Comparison of ENCODE assay signal across 15 cellular contexts in genomic region chr9:136670571-136671253, GRCh38. TPM values are rescaled to one million over a fixed set of nuclear protein-coding genes. Genes with fewer than 3 reads are reported as not detected.
A peak's percentile ranks its signal among the peaks of the same experiment; 100 is the strongest.
DNase-seq lines count a peak whose midpoint lies in the region; ATAC-seq lines count a peak whose summit lies in the region.
"Had no signal": no experiment of that assay in that cellular context is flagged by ENCODE, and none has a peak within 500 bp of the region (broad histone marks: within the 10 kb centered on the region; RNA-seq: fewer than 3 reads in every experiment).

No MANE protein-coding gene starts in this region.

- no peak overlapping the region for H3K4me3 ChIP-seq in right cardiac atrium (ENCODE audit: low read length)
- H3K4me3 ChIP-seq in duodenal mucosa (ENCODE audit: low read depth in 1 of 2, low read length in 2 of 2), result peak overlapping the region in 1 of 2 donors; percentile 16
- H3K4me3 ChIP-seq in SJCRH30, result no peak overlapping the region
- H3K4me3 ChIP-seq: body of pancreas, Peyer's patch, SJSA1 had no signal

- H3K27ac ChIP-seq in right cardiac atrium (ENCODE audit: low read length), result peak overlapping the region; percentile 0
- peak overlapping the region; percentile 20 for H3K27ac ChIP-seq in duodenal mucosa (ENCODE audit: low read depth, low read length)
- no peak overlapping the region for H3K27ac ChIP-seq in SJCRH30
- H3K27ac ChIP-seq: body of pancreas, SJSA1 had no signal

- H3K9me3 ChIP-seq in right cardiac atrium (ENCODE audit: control insufficient read depth, low read length), result no peaks in the 10 kb centered on the region
- H3K9me3 ChIP-seq in duodenal mucosa (ENCODE audit: control insufficient read depth in 1 of 2, low read length in 2 of 2), result no peaks in the 10 kb centered on the region
- no peaks in the 10 kb centered on the region for H3K9me3 ChIP-seq in SJCRH30 (replicated peaks)
- H3K9me3 ChIP-seq: body of pancreas, Peyer's patch, SJSA1 had no signal

- H3K27me3 ChIP-seq in right cardiac atrium (ENCODE audit: control insufficient read depth, insufficient read depth) (no peaks in the 10 kb centered on the region), duodenal mucosa (ENCODE audit: control insufficient read depth in 1 of 2, insufficient read depth in 2 of 2, low read length in 2 of 2) (peaks cover 16 to 27% of the 10 kb centered on the region in 2 donors), SJCRH30 (peaks cover 45% of the 10 kb centered on the region)
- H3K27me3 ChIP-seq: body of pancreas had no signal

- 59% methylated on average over 37 of the region's 37 CpGs for WGBS in right cardiac atrium

- intact Hi-C loops in right cardiac atrium (cut with DNase I) (no loop called here), left ventricle myocardium superior (cut with micrococcal nuclease) (no loop called here)

- ATAC-seq in right cardiac atrium (no peak), left ventricle myocardium superior (no peak)

- peaks cover 4 to 20% of the 10 kb centered on the region in 2 donors for H3K36me3 ChIP-seq in duodenal mucosa (ENCODE audit: control insufficient read depth in 1 of 2, insufficient read depth in 2 of 2, low read length in 2 of 2)
- no peaks in the 10 kb centered on the region for H3K36me3 ChIP-seq in SJCRH30
- H3K36me3 ChIP-seq: SJSA1 had no signal

- no peak overlapping the region for H3K9ac ChIP-seq in duodenal mucosa (ENCODE audit: low read depth in 1 of 2, low read length in 2 of 2)

- peak in 1 of 3 donors; percentile 33 for DNase-seq in right cardiac atrium
- no peak for DNase-seq in left ventricle myocardium superior
- peak; percentile 48 to 50 for DNase-seq in lung microvascular endothelial cell (ENCODE audit: low read depth in 2 of 2)
- no peak for DNase-seq in MV-4-11 (lab: John Stamatoyannopoulos, UW)
- DNase-seq in SJCRH30, result no peak
- DNase-seq in NCI-H1092 treated with DMSO at 0.1 percent for 48 hours (lab: John Stamatoyannopoulos, UW), result no peak
- DNase-seq: foreskin melanocyte, IMR-90, islet precursor cell, NCI-H146 had no signal

- no peaks in the 10 kb centered on the region for H3K4me1 ChIP-seq in right cardiac atrium (ENCODE audit: control insufficient read depth, insufficient read depth, low read length)
- H3K4me1 ChIP-seq in duodenal mucosa (ENCODE audit: control insufficient read depth in 1 of 2, insufficient read depth in 2 of 2, low read length in 2 of 2), result peaks cover 11 to 27% of the 10 kb centered on the region in 2 donors
- peaks cover 21% of the 10 kb centered on the region for H3K4me1 ChIP-seq in SJCRH30

RNA-seq across cellular contexts. Expression of gene EGFL7, which starts 8.0 kb away (rescaled TPM):
- total RNA-seq in right cardiac atrium, result 100 to 1,000 TPM in 1 of 4 donors, 10 to 100 TPM in 3; 73.3 to 148 (median 83.0) TPM
- polyA plus RNA-seq in right cardiac atrium, result 113 TPM
- total RNA-seq in left ventricle myocardium superior, result 63.8 TPM
- total RNA-seq in lung microvascular endothelial cell, result 330 and 384 TPM in 2 replicates
- 0.71 and 0.81 TPM in 2 replicates for total RNA-seq in SJCRH30 (2014; rRNA removed; shearing (Covaris generic))
- polyA plus RNA-seq: CD4-positive, CD25-positive, alpha-beta regulatory T cell had no signal

RNA-seq across cellular contexts. Expression of gene AGPAT2, which starts 16.5 kb away (rescaled TPM):
- total RNA-seq in right cardiac atrium (10 to 100 TPM; 63.0 to 92.0 (median 70.2) TPM), left ventricle myocardium superior (53.8 TPM), lung microvascular endothelial cell (18.8 and 41.0 TPM in 2 replicates)
- 149 TPM for polyA plus RNA-seq in right cardiac atrium
- total RNA-seq in SJCRH30 (2014; rRNA removed; shearing (Covaris generic)), result 11.2 and 11.8 TPM in 2 replicates

RNA-seq across cellular contexts. Expression of gene DIPK1B, which starts 41.7 kb away (rescaled TPM):
- 10 to 100 TPM; 34.2 to 40.8 (median 36.4) TPM for total RNA-seq in right cardiac atrium
- 42.7 TPM for polyA plus RNA-seq in right cardiac atrium
- 22.3 TPM for total RNA-seq in left ventricle myocardium superior
- 64.7 and 91.1 TPM in 2 replicates for total RNA-seq in lung microvascular endothelial cell
- total RNA-seq in SJCRH30 (2014; rRNA removed; shearing (Covaris generic)), result 5.0 and 6.1 TPM in 2 replicates
- total RNA-seq: SJSA1 had no signal

Comparison
In these comparisons a context has a peak if more than half of its experiments do, and no peak if none do; other contexts are left out.
1. DNase-seq: peak in lung microvascular endothelial cell (2 of 2); none in left ventricle myocardium superior (single experiment), MV-4-11 (single experiment), SJCRH30 (0 of 2) and NCI-H1092 treated with DMSO at 0.1 percent for 48 hours (single experiment).
2. RNA of gene EGFL7, which starts 8.0 kb away (total RNA-seq): 330 to 384 TPM in lung microvascular endothelial cell, 73.3 to 148 TPM in right cardiac atrium and 63.8 TPM in left ventricle myocardium superior (single experiment); 0.71 to 0.81 TPM in SJCRH30; every median in the first group is over 10 times any median in the second.